ENCODE assay signal across 20 cellular contexts in the genomic region with DNA sequence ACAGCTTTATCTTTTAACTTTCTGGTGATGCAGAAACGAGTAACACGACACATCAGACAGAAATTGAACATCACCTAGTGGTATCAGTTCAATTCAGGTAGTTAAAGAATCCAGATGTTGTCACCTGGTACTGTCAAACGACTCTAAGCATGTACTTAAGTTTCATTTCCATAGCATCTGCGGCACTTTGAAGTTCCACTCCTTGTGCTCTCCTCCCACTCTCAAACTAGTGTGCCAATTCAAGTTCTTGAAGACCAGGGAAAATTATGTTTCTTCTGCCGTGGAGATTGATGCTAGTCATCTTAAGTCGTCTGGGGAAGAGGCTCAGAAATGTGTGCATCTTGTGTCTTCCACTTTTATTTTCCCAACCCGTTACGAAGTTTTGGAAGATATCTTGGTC. TPM values are rescaled to one million over a fixed set of nuclear protein-coding genes. Genes with fewer than 3 reads are reported as not detected.
A peak's percentile ranks its signal among the peaks of the same experiment; 100 is the strongest.
DNase-seq lines count a peak whose midpoint lies in the region; ATAC-seq, FAIRE-seq and TF ChIP-seq lines count a peak whose summit lies in the region.
"Had no signal": no experiment of that assay in that cellular context is flagged by ENCODE, and none has a peak within 500 bp of the region (broad histone marks: within the 10 kb centered on the region; RNA-seq: fewer than 3 reads in every experiment).

No MANE protein-coding gene starts in this region.

- H2AFZ ChIP-seq in astrocyte (ENCODE audit: low read depth, low read length) (peak overlapping the region; percentile 82), neural progenitor cell (replicated peaks) (peak overlapping the region; percentile 82)

- H3K79me2 ChIP-seq in astrocyte (ENCODE audit: insufficient read depth, low read length): peaks cover 23% of the 10 kb centered on the region
- peaks cover 47% of the 10 kb centered on the region for H3K79me2 ChIP-seq in neural progenitor cell (ENCODE audit: low read depth)

- TF ChIP-seq CTCF in astrocyte (IDR thresholded peaks at IDR 0.05; ENCODE audit: insufficient read depth, low read depth, low read length) (no peak), fibroblast of pulmonary artery (IDR thresholded peaks at IDR 0.05; ENCODE audit: low read length, missing control alignments) (no peak), neural progenitor cell (IDR thresholded peaks at IDR 0.05) (no peak)

- no peak overlapping the region for H3K27ac Mint-ChIP-seq in astrocyte (ENCODE audit: unreplicated experiment)
- no peak overlapping the region for H3K27ac Mint-ChIP-seq in neural progenitor cell
- H3K27ac Mint-ChIP-seq in T-cell: no peak overlapping the region
- H3K27ac Mint-ChIP-seq: activated T-helper 17 cell treated with anti-CD3 and anti-CD28 coated beads, Interleukin-2, amount 50 U/mL, for 72 hours had no signal

- FAIRE-seq in GM12892 (lab: Jason Lieb, UNC) (peak; percentile 21), astrocyte (lab: Jason Lieb, UNC) (no peak)
- FAIRE-seq: GM12878, H54, HTR-8/SVneo had no signal

- CTCF ChIA-PET in T-cell (lab: Charles Lee): interaction anchor here in 1 of 2 donors (0.7 kb wide), 1 partner anchor 1048 kb away, joined by 4 read pairs; no protein-coding TSS in a partner anchor

- H3K27me3 ChIP-seq in astrocyte (ENCODE audit: insufficient read depth, low read length): no peaks in the 10 kb centered on the region
- no peaks in the 10 kb centered on the region for H3K27me3 ChIP-seq in neural progenitor cell
- H3K27me3 ChIP-seq: Peyer's patch had no signal

- peaks cover 12% of the 10 kb centered on the region for H3K4me1 ChIP-seq in astrocyte (ENCODE audit: insufficient read depth, low read length)
- H3K4me1 ChIP-seq in neural progenitor cell: peaks cover 31% of the 10 kb centered on the region
- H3K4me1 ChIP-seq: Peyer's patch had no signal

- H4K20me1 ChIP-seq in astrocyte (ENCODE audit: insufficient read depth, low read length): no peaks in the 10 kb centered on the region
- no peaks in the 10 kb centered on the region for H4K20me1 ChIP-seq in neural progenitor cell (ENCODE audit: low read depth)

- TF ChIP-seq POLR2A in GM12892 (IDR thresholded peaks at IDR 0.05; ENCODE audit: low read depth, low read length): no peak

- H3K27ac ChIP-seq in astrocyte (ENCODE audit: low read depth, low read length): no peak overlapping the region
- no peak overlapping the region for H3K27ac ChIP-seq in neural progenitor cell
- H3K27ac ChIP-seq: Peyer's patch had no signal

- DNase-seq in GM12892 (ENCODE audit: insufficient read length): no peak
- DNase-seq in astrocyte (ENCODE audit: low read depth): no peak
- DNase-seq in fibroblast of pulmonary artery (ENCODE audit: low read depth): no peak
- DNase-seq in neural progenitor cell (ENCODE audit: low spot score): peak; percentile 21
- no peak for DNase-seq in T-cell
- DNase-seq in activated T-cell treated with anti-CD3 and anti-CD28 coated beads, Interleukin-2, amount 50 U/mL, for 1 hour: no peak
- DNase-seq in T1000 (lab: John Stamatoyannopoulos, UW): no peak
- no peak for DNase-seq in activated CD4-positive, alpha-beta T cell treated with anti-CD3 and anti-CD28 coated beads for 48 hours
- DNase-seq: activated CD4-positive, alpha-beta T cell treated with anti-CD3 and anti-CD28 coated beads, Interleukin-2, amount 50 U/mL, for 48 hours; AML-193; DMS79; NCI-H1105 treated with DMSO at 0.1 percent for 48 hours; NCI-H446 treated with DMSO at 0.1 percent for 48 hours; occipital lobe; Peyer's patch; T-helper 2 cell had no signal

- peak overlapping the region; percentile 85 for H3K4me3 Mint-ChIP-seq in astrocyte (ENCODE audit: unreplicated experiment)
- peak overlapping the region; percentile 100 for H3K4me3 Mint-ChIP-seq in neural progenitor cell
- H3K4me3 Mint-ChIP-seq in T-cell: no peak overlapping the region
- H3K4me3 Mint-ChIP-seq: activated T-helper 17 cell treated with anti-CD3 and anti-CD28 coated beads, Interleukin-2, amount 50 U/mL, for 72 hours had no signal

- H3K9me3 ChIP-seq in astrocyte (ENCODE audit: insufficient read depth, low read depth, low read length) (no peaks in the 10 kb centered on the region), neural progenitor cell (ENCODE audit: low read depth) (no peaks in the 10 kb centered on the region)
- H3K9me3 ChIP-seq: Peyer's patch had no signal

- H3K9me3 Mint-ChIP-seq in astrocyte (ENCODE audit: unreplicated experiment) (no peaks in the 10 kb centered on the region), neural progenitor cell (no peaks in the 10 kb centered on the region), T-cell (no peaks in the 10 kb centered on the region)
- H3K9me3 Mint-ChIP-seq: activated T-helper 17 cell treated with anti-CD3 and anti-CD28 coated beads, Interleukin-2, amount 50 U/mL, for 72 hours had no signal

- POLR2A ChIA-PET in T-cell (lab: Charles Lee): no interaction called here

- H3K27me3 Mint-ChIP-seq in astrocyte (ENCODE audit: low read depth, unreplicated experiment) (no peaks in the 10 kb centered on the region), neural progenitor cell (ENCODE audit: insufficient read depth, low read depth) (peaks cover 5% of the 10 kb centered on the region), T-cell (peaks cover 20 to 67% of the 10 kb centered on the region in 2 donors)

- H3K36me3 ChIP-seq in astrocyte (ENCODE audit: insufficient read depth, low read length) (no peaks in the 10 kb centered on the region), neural progenitor cell (no peaks in the 10 kb centered on the region)
- H3K36me3 ChIP-seq: Peyer's patch had no signal

- H3K4me2 ChIP-seq in astrocyte (ENCODE audit: low read length): peak overlapping the region; percentile 89
- peak overlapping the region; percentile 91 for H3K4me2 ChIP-seq in neural progenitor cell

- H3K9ac ChIP-seq in astrocyte (ENCODE audit: low read length): peak overlapping the region; percentile 58
- no peak overlapping the region for H3K9ac ChIP-seq in neural progenitor cell

- H3K4me3 ChIP-seq in astrocyte (ENCODE audit: insufficient read depth, low read depth, low read length) (peak overlapping the region; percentile 57), fibroblast of pulmonary artery (replicated peaks; ENCODE audit: low read depth, low read length) (peak overlapping the region; percentile 56), neural progenitor cell (peak overlapping the region; percentile 84)
- H3K4me3 ChIP-seq: GM12878 had no signal

- no peak for ATAC-seq in T-cell (replicated peaks in 1 of 4)
- ATAC-seq: activated T-helper 17 cell treated with anti-CD3 and anti-CD28 coated beads, Interleukin-2, amount 50 U/mL, for 72 hours; GM12878 had no signal

- H3F3A ChIP-seq in neural progenitor cell (ENCODE audit: low read depth): peaks cover 30% of the 10 kb centered on the region

- H3K4me1 Mint-ChIP-seq in astrocyte (ENCODE audit: low read depth, unreplicated experiment): peaks cover 5% of the 10 kb centered on the region
- H3K4me1 Mint-ChIP-seq in neural progenitor cell: peaks cover 33% of the 10 kb centered on the region
- H3K4me1 Mint-ChIP-seq in T-cell: peaks cover 10 to 13% (median 10%) of the 10 kb centered on the region in 3 donors
- H3K4me1 Mint-ChIP-seq: activated T-helper 17 cell treated with anti-CD3 and anti-CD28 coated beads, Interleukin-2, amount 50 U/mL, for 72 hours had no signal

- H3K36me3 Mint-ChIP-seq in astrocyte (ENCODE audit: low read depth, unreplicated experiment): no peaks in the 10 kb centered on the region
- H3K36me3 Mint-ChIP-seq in neural progenitor cell: peaks cover 12% of the 10 kb centered on the region
- H3K36me3 Mint-ChIP-seq in T-cell: no peaks in the 10 kb centered on the region

RNA-seq across cellular contexts. Expression of a gene that starts 0.9 kb away (rescaled TPM):
- not detected for polyA plus RNA-seq in GM12892 (2012; ENCODE audit: missing spikeins)
- total RNA-seq in astrocyte (4.4 and 8.1 TPM in 2 replicates), neural progenitor cell (ENCODE audit: low replicate concordance) (40.5 and 62.6 TPM in 2 replicates), T-cell (under 1 TPM in 3 of 5 donors, not detected in 2; 0.03 to 0.22 (median 0.20) TPM)
- total RNA-seq: activated T-helper 17 cell treated with anti-CD3 and anti-CD28 coated beads, Interleukin-2, amount 50 U/mL, for 72 hours had no signal

RNA-seq across cellular contexts. Expression of a gene that starts 2.3 kb away (rescaled TPM):
- polyA plus RNA-seq in GM12892 (2012; ENCODE audit: missing spikeins): 0.15 TPM
- total RNA-seq in astrocyte: 57.1 and 57.9 TPM in 2 replicates
- 104 and 115 TPM in 2 replicates for total RNA-seq in neural progenitor cell (ENCODE audit: low replicate concordance)
- under 1 TPM in 4 of 5 donors, not detected in 1; 0.22 to 0.59 (median 0.36) TPM for total RNA-seq in T-cell
- total RNA-seq: activated T-helper 17 cell treated with anti-CD3 and anti-CD28 coated beads, Interleukin-2, amount 50 U/mL, for 72 hours had no signal

Comparison
In these comparisons a context has a peak if more than half of its experiments do, and no peak if none do; other contexts are left out.
1. H3K4me3 Mint-ChIP-seq: peak in astrocyte (single experiment) and neural progenitor cell (single experiment); none in T-cell (0 of 3).
2. RNA of a gene that starts 2.3 kb away (total RNA-seq): 104 to 115 TPM in neural progenitor cell and 57.1 to 57.9 TPM in astrocyte; 0.22 to 0.59 TPM in T-cell; every median in the first group is over 10 times any median in the second.
3. Peak in every context shown above with its lines, with median percentiles within 50 percentile points of each other: H3K4me3 ChIP-seq.